Comparison of ENCODE assay signal across 31 cellular contexts in the genomic region with DNA sequence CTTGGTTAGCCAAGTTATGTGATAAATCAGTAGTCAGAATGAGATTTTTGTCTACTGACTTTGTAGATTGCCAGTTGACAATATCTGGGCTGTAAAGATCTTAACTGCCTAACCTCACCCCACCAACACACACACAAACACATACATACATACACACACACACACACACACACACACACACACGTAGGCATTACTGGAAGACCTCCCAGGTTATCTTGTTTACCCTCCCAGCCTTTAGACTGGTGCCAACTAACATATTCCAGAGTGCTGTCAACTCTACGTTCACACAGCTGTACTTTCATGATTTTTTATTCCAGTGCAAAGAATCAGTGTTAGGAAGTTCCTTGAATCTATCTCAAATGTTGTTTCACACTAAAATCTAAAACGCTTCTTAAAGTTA. TPM values are rescaled to one million over a fixed set of nuclear protein-coding genes. Genes with fewer than 3 reads are reported as not detected.
DNase-seq lines count a peak whose midpoint lies in the region; ATAC-seq and TF ChIP-seq lines count a peak whose summit lies in the region.
"Had no signal": no experiment of that assay in that cellular context is flagged by ENCODE, and none has a peak within 500 bp of the region (broad histone marks: within the 10 kb centered on the region; RNA-seq: fewer than 3 reads in every experiment).

No MANE protein-coding gene starts in this region.

- POLR2A ChIA-PET in MCF 10A (lab: Yijun Ruan, JAX) = interaction anchor here (1.7 kb wide), 1 partner anchor 8 kb away, joined by 7 read pairs; no protein-coding TSS in a partner anchor

- no peaks in the 10 kb centered on the region for H3K4me1 Mint-ChIP-seq in MCF 10A (ENCODE audit: insufficient read depth, unreplicated experiment)
- H3K4me1 Mint-ChIP-seq in type B pancreatic cell (ENCODE audit: unreplicated experiment) = peaks cover 13% of the 10 kb centered on the region
- H3K4me1 Mint-ChIP-seq: activated CD4-positive, alpha-beta T cell treated with anti-CD3 and anti-CD28 coated beads, Interleukin-2, amount 10 ng/mL, durations not matched to agents 24 days and 14 days; activated naive CD4-positive, alpha-beta T cell treated with anti-CD3 and anti-CD28 coated beads, Interleukin-2, amount 10 ng/mL, durations not matched to agents 7 days and 5 days; CD4-positive, alpha-beta memory T cell; naive thymus-derived CD4-positive, alpha-beta T cell had no signal

- 30% methylated on average over 3 of the region's 3 CpGs for WGBS in mammary epithelial cell (ENCODE audit: low coverage, missing lambda C conversion rate)

- no peaks in the 10 kb centered on the region for H3K9me3 ChIP-seq in mammary epithelial cell (replicated peaks; ENCODE audit: insufficient read depth, low read length)
- H3K9me3 ChIP-seq: breast epithelium, esophagus muscularis mucosa, thyroid gland had no signal

- H2AFZ ChIP-seq in mammary epithelial cell (ENCODE audit: low read depth, low read length) = peak overlapping the region; percentile 67

- no peaks in the 10 kb centered on the region for H3K27me3 ChIP-seq in mammary epithelial cell (ENCODE audit: insufficient read depth, low read length)
- H3K27me3 ChIP-seq: breast epithelium, esophagus muscularis mucosa, thyroid gland had no signal

- no peak overlapping the region for H3K4me2 ChIP-seq in mammary epithelial cell (ENCODE audit: insufficient read depth, low read depth, low read length)

- H3K9me3 Mint-ChIP-seq in MCF 10A (ENCODE audit: unreplicated experiment) (peaks cover 5% of the 10 kb centered on the region), type B pancreatic cell (peaks cover 5% of the 10 kb centered on the region)
- H3K9me3 Mint-ChIP-seq: activated CD4-positive, alpha-beta T cell treated with anti-CD3 and anti-CD28 coated beads, Interleukin-2, amount 10 ng/mL, durations not matched to agents 24 days and 14 days; endodermal cell; HFFc6 had no signal

- ATAC-seq in left lobe of liver = peak; percentile 34
- ATAC-seq in GM19324 (IDR thresholded peaks at IDR 0.05; ENCODE audit: low FRiP score, unreplicated experiment) = no peak
- ATAC-seq in HG03354 (IDR thresholded peaks at IDR 0.05; ENCODE audit: poor library complexity, severe bottlenecking, unreplicated experiment) = no peak
- ATAC-seq: activated T-cell treated with anti-CD3 and anti-CD28 coated beads, Interleukin-2, amount 50 U/mL, for 72 hours; naive thymus-derived CD4-positive, alpha-beta T cell had no signal

- no peaks in the 10 kb centered on the region for H3K36me3 Mint-ChIP-seq in MCF 10A (ENCODE audit: insufficient read depth, unreplicated experiment)
- peaks cover 4% of the 10 kb centered on the region for H3K36me3 Mint-ChIP-seq in type B pancreatic cell
- H3K36me3 Mint-ChIP-seq: activated naive CD4-positive, alpha-beta T cell treated with anti-CD3 and anti-CD28 coated beads, Interleukin-2, amount 10 ng/mL, durations not matched to agents 7 days and 5 days; CD4-positive, alpha-beta memory T cell; naive thymus-derived CD4-positive, alpha-beta T cell had no signal

- in situ Hi-C loops in mammary epithelial cell (cut with MboI; ENCODE audit: low sequenced_read_pairs in 2 of 2) = no loop called here

- no peaks in the 10 kb centered on the region for H3K79me2 ChIP-seq in mammary epithelial cell (ENCODE audit: insufficient read depth, low read length)

- H3K27ac Mint-ChIP-seq in MCF 10A (ENCODE audit: low read depth, unreplicated experiment) (no peak overlapping the region), type B pancreatic cell (peak overlapping the region; percentile 40)
- H3K27ac Mint-ChIP-seq: activated CD4-positive, alpha-beta T cell treated with anti-CD3 and anti-CD28 coated beads, Interleukin-2, amount 10 ng/mL, durations not matched to agents 24 days and 14 days; activated naive CD4-positive, alpha-beta T cell treated with anti-CD3 and anti-CD28 coated beads, Interleukin-2, amount 10 ng/mL, durations not matched to agents 7 days and 5 days; activated T-cell treated with anti-CD3 and anti-CD28 coated beads, Interleukin-2, amount 50 U/mL, for 72 hours; CD4-positive, alpha-beta memory T cell; endodermal cell; HFFc6; naive thymus-derived CD4-positive, alpha-beta T cell had no signal

- TF ChIP-seq CTCF in mammary epithelial cell (conservative IDR thresholded peaks at IDR 0.05 in 1 of 2, IDR thresholded peaks at IDR 0.05 in 1 of 2; ENCODE audit: extremely low read depth in 1 of 2, insufficient read depth in 1 of 2, low read depth in 1 of 2, low read length in 2 of 2) (no peak), MCF 10A (IDR thresholded peaks at IDR 0.05; ENCODE audit: unreplicated experiment) (no peak), fibroblast of mammary gland (conservative IDR thresholded peaks at IDR 0.05; ENCODE audit: control insufficient read depth, insufficient read depth, low read depth, low read length) (no peak), type B pancreatic cell (conservative IDR thresholded peaks at IDR 0.05) (no peak)

- dilution Hi-C loops in mammary epithelial cell (cut with HindIII; ENCODE audit: low sequenced_read_pairs) = no loop called here

- H3K27me3 Mint-ChIP-seq in MCF 10A (ENCODE audit: insufficient read depth, unreplicated experiment) (no peaks in the 10 kb centered on the region), type B pancreatic cell (peaks cover 3% of the 10 kb centered on the region)
- H3K27me3 Mint-ChIP-seq: activated CD4-positive, alpha-beta T cell treated with anti-CD3 and anti-CD28 coated beads, Interleukin-2, amount 10 ng/mL, durations not matched to agents 24 days and 14 days; activated naive CD4-positive, alpha-beta T cell treated with anti-CD3 and anti-CD28 coated beads, Interleukin-2, amount 10 ng/mL, durations not matched to agents 7 days and 5 days; CD4-positive, alpha-beta memory T cell; naive thymus-derived CD4-positive, alpha-beta T cell had no signal

- DNase-seq in mammary epithelial cell (no peak), MCF 10A (ENCODE audit: unreplicated experiment) (no peak), fibroblast of mammary gland (ENCODE audit: low read depth) (peak; percentile 12), left lobe of liver (ENCODE audit: low spot score) (no peak), type B pancreatic cell (ENCODE audit: extremely low spot score, unreplicated experiment) (no peak), activated T-cell treated with anti-CD3 and anti-CD28 coated beads for 4 hours (no peak)
- DNase-seq: activated CD4-positive, alpha-beta T cell treated with anti-CD3 and anti-CD28 coated beads, Interleukin-2, amount 10 ng/mL, durations not matched to agents 24 days and 14 days; activated naive CD4-positive, alpha-beta T cell treated with anti-CD3 and anti-CD28 coated beads, Interleukin-2, amount 10 ng/mL, durations not matched to agents 7 days and 5 days; activated T-cell treated with anti-CD3 and anti-CD28 coated beads, Interleukin-2, amount 50 U/mL, for 72 hours; AML-193; amniotic stem cell; CD4-positive, alpha-beta memory T cell; endodermal cell; HFFc6; KBM-7; kidney glomerular epithelial cell; naive thymus-derived CD4-positive, alpha-beta T cell; NCI-H1694; NCI-H2171; NCI-H526; retina; stimulated activated CD4-positive, alpha-beta T cell treated with anti-CD3 and anti-CD28 coated beads, Interleukin-4, amount 100 ng/mL, for 24 hours; stimulated activated naive CD4-positive, alpha-beta T cell treated with Interleukin-2 at 50 U/mL for 16 hours; thyroid gland had no signal

- no TSS peak for BruUV-seq in mammary epithelial cell (replicated peaks; lab: Mats Ljungman, UMichigan)
- no TSS peak for BruUV-seq in MCF 10A (replicated peaks; lab: Mats Ljungman, UMichigan)

- H4K20me1 ChIP-seq in mammary epithelial cell (ENCODE audit: insufficient read depth, low read length) = no peaks in the 10 kb centered on the region

- no peak overlapping the region for H3K4me3 Mint-ChIP-seq in MCF 10A (ENCODE audit: unreplicated experiment)
- H3K4me3 Mint-ChIP-seq in type B pancreatic cell = no peak overlapping the region
- H3K4me3 Mint-ChIP-seq: activated CD4-positive, alpha-beta T cell treated with anti-CD3 and anti-CD28 coated beads, Interleukin-2, amount 10 ng/mL, durations not matched to agents 24 days and 14 days; activated naive CD4-positive, alpha-beta T cell treated with anti-CD3 and anti-CD28 coated beads, Interleukin-2, amount 10 ng/mL, durations not matched to agents 7 days and 5 days; activated T-cell treated with anti-CD3 and anti-CD28 coated beads, Interleukin-2, amount 50 U/mL, for 72 hours; CD4-positive, alpha-beta memory T cell; endodermal cell; HFFc6; naive thymus-derived CD4-positive, alpha-beta T cell had no signal

- no peaks in the 10 kb centered on the region for H3K36me3 ChIP-seq in mammary epithelial cell (ENCODE audit: insufficient read depth, low read length)
- H3K36me3 ChIP-seq: breast epithelium, esophagus muscularis mucosa, thyroid gland had no signal

- intact Hi-C loops in mammary epithelial cell (cut with micrococcal nuclease) = no loop called here
- intact Hi-C loops in MCF 10A (cut with micrococcal nuclease) = no loop called here

- H3K4me3 ChIP-seq in mammary epithelial cell (replicated peaks in 1 of 3; ENCODE audit: insufficient read depth in 1 of 3, low read depth in 2 of 3, low read length in 3 of 3) = no peak overlapping the region
- H3K4me3 ChIP-seq in fibroblast of mammary gland (ENCODE audit: control insufficient read depth, low read depth, low read length) = no peak overlapping the region
- H3K4me3 ChIP-seq: breast epithelium, coronary artery, esophagus muscularis mucosa, thyroid gland had no signal

- CTCF ChIA-PET in mammary epithelial cell (lab: Charles Lee; ENCODE audit: low non-redundant PET) = no interaction called here
- CTCF ChIA-PET in MCF 10A (lab: Yijun Ruan, JAX) = no interaction called here

- H3K27ac ChIP-seq in mammary epithelial cell (ENCODE audit: insufficient read depth, low read depth, low read length) = no peak overlapping the region
- H3K27ac ChIP-seq: breast epithelium, coronary artery, esophagus muscularis mucosa, thyroid gland, VCaP had no signal

- H3K9ac ChIP-seq in mammary epithelial cell (ENCODE audit: insufficient read depth, low read length) = no peak overlapping the region

- no peaks in the 10 kb centered on the region for H3K4me1 ChIP-seq in mammary epithelial cell (ENCODE audit: insufficient read depth, low read length)
- H3K4me1 ChIP-seq: breast epithelium, esophagus muscularis mucosa, thyroid gland had no signal

RNA-seq across cellular contexts. Expression of a gene that starts 38.9 kb away (rescaled TPM):
- total RNA-seq in mammary epithelial cell (not detected), MCF 10A (2022) (not detected in 2 replicates), left lobe of liver (0.83 TPM), type B pancreatic cell (ENCODE audit: low replicate concordance) (5.6 and 12.4 TPM in 2 replicates)
- polyA plus RNA-seq in mammary epithelial cell = not detected
- polyA minus RNA-seq in mammary epithelial cell = not detected
- total RNA-seq: activated CD4-positive, alpha-beta T cell treated with anti-CD3 and anti-CD28 coated beads, Interleukin-2, amount 10 ng/mL, durations not matched to agents 24 days and 14 days; activated T-cell treated with anti-CD3 and anti-CD28 coated beads, Interleukin-2, amount 50 U/mL, for 72 hours; CD4-positive, alpha-beta memory T cell; glomerular endothelial cell; HFFc6; naive thymus-derived CD4-positive, alpha-beta T cell had no signal
- polyA plus RNA-seq: CD4-positive, alpha-beta memory T cell; naive thymus-derived CD4-positive, alpha-beta T cell had no signal
